In genomic region chr7:106217089-106217542, GRCh38 we compare ENCODE assay signal across 1 cellular context.
TF ChIP-seq lines count a peak whose summit lies in the region.

No MANE protein-coding gene starts in this region.

TF ChIP-seq in HCT116, 20 proteins besides CTCF, POLR2A, EP300 and RAD21 (continued from another document):
- TF ChIP-seq SIN3A (IDR thresholded peaks at IDR 0.05; ENCODE audit: low read depth): 0 out of 2 replicates have a peak, but pooled peaks have one; percentile 23
- TF ChIP-seq TCF7L2 (IDR thresholded peaks at IDR 0.05; ENCODE audit: borderline replicate concordance, extremely low read depth, insufficient read depth, insufficient read length): peak; percentile 22
- no peak for TF ChIP-seq ATF3 (IDR thresholded peaks at IDR 0.05)
- no peak for TF ChIP-seq ELF1 (IDR thresholded peaks at IDR 0.05; ENCODE audit: borderline replicate concordance, low read depth)
- no peak for TF ChIP-seq REST (IDR thresholded peaks at IDR 0.05; ENCODE audit: low read depth)
- no peak for TF ChIP-seq SRF (IDR thresholded peaks at IDR 0.05; ENCODE audit: low read depth)
- TF ChIP-seq EZH2phosphoT487 (IDR thresholded peaks at IDR 0.05; ENCODE audit: borderline replicate concordance): no peak
